Comparison of ENCODE assay signal across 1 cellular context in the genomic region with DNA sequence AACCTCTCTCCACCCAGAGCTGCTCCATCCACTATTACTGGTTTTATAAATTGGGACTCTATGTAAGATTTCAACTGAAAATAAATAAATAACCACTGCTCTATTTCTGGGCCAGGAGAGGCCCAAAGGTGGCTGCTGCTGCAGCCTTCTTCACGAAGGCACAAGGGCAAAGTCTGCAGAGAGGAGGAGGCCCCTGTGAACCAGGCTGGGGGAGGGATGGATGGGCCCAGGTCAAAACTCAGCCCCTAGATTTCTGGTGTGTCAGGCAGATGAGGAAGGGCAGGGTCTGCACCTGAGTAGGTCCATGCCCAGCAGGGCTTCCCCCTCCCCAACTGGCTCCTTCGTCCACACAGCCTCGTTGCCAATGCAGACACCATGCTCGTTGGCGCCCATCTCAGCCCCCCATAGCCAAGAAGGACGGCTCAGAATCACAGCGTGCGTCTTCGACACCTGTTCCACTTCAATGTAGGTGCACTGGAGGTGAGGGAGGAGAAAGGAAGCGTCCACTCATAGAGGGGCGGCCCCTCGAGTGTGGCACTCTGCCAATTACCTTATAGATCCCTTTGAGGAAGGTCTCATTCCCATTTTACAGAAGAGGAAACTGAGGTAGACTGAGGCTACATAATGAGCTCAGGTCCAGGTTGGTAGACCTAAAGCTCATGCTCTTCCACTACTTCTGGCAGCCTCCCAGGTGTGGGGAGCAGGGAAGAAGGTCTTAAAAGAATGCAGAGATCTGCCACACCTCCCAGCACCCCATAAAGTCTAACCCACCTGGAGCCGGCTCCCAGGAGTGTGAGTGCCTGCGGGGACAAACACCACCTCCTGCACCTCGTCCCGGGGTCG.
TF ChIP-seq lines count a peak whose summit lies in the region.

No MANE protein-coding gene starts in this region.

TF ChIP-seq in H1, 55 proteins besides CTCF, POLR2A, EP300 and RAD21:
- no peak for TF ChIP-seq SP4 (IDR thresholded peaks at IDR 0.05; ENCODE audit: low read length)
- TF ChIP-seq GTF2F1 (IDR thresholded peaks at IDR 0.05; ENCODE audit: borderline replicate concordance, low read depth, low read length) = no peak
- TF ChIP-seq YY1 (IDR thresholded peaks at IDR 0.05; ENCODE audit: low read depth, low read length) = no peak
- no peak for TF ChIP-seq NRF1 (IDR thresholded peaks at IDR 0.05; ENCODE audit: low read depth, low read length)
- TF ChIP-seq RXRA (IDR thresholded peaks at IDR 0.05; ENCODE audit: insufficient read depth, low read depth, low read length) = no peak
- peak; percentile 74; the same call in 1 of the 2 replicates for TF ChIP-seq KDM1A (IDR thresholded peaks at IDR 0.05; ENCODE audit: borderline replicate concordance, low read length)
- TF ChIP-seq EGR1 (IDR thresholded peaks at IDR 0.05; ENCODE audit: borderline replicate concordance, low read depth, low read length) = no peak
- no peak for TF ChIP-seq TCF12 (IDR thresholded peaks at IDR 0.05; ENCODE audit: low read depth, low read length)
- no peak for TF ChIP-seq CTBP2 (IDR thresholded peaks at IDR 0.05; ENCODE audit: borderline replicate concordance, insufficient read depth, insufficient read length, low read length)
- TF ChIP-seq HDAC2 (IDR thresholded peaks at IDR 0.05; ENCODE audit: borderline replicate concordance in 1 of 2, low read depth in 2 of 2, low read length in 2 of 2) = 0 out of 4 replicates have a peak, but pooled peaks of 1 of the 2 experiments have one; percentile 22
- TF ChIP-seq HDAC6 (IDR thresholded peaks at IDR 0.05; ENCODE audit: low read depth, low read length) = no peak
- TF ChIP-seq SP2 (IDR thresholded peaks at IDR 0.05; ENCODE audit: low read length) = no peak
- TF ChIP-seq ASH2L (IDR thresholded peaks at IDR 0.05; ENCODE audit: low read length) = no peak
- TF ChIP-seq RNF2 (IDR thresholded peaks at IDR 0.05; ENCODE audit: borderline replicate concordance, low read depth, low read length, missing control alignments, poor library complexity, severe bottlenecking) = no peak
- no peak for TF ChIP-seq GABPA (IDR thresholded peaks at IDR 0.05; ENCODE audit: borderline replicate concordance, insufficient read depth, low read length)
- TF ChIP-seq CEBPB (IDR thresholded peaks at IDR 0.05; ENCODE audit: low read depth, low read length) = no peak
